8 cellular contexts compared by ENCODE assay signal in the genomic region with DNA sequence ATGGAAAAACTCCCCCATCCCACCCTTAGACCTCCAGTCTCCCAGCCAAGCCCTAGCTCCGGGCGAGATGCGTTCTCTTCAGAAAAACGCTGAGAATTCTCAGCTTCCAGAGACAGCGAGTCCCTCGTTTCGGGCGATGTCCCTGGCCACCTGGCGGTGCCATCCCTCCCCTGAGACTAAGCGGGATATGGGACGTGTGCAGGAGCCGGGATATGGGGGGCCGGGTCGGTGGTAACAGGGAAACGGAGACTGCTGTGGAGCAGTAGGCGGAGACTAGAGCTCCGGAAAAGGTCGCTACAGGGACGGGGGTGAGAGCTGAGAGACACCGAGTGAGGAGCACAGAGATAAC. TPM values are rescaled to one million over a fixed set of nuclear protein-coding genes. Genes with fewer than 3 reads are reported as not detected.
A peak's percentile ranks its signal among the peaks of the same experiment; 100 is the strongest.
DNase-seq lines count a peak whose midpoint lies in the region; ATAC-seq and TF ChIP-seq lines count a peak whose summit lies in the region.

No MANE protein-coding gene starts in this region.

- no peak for DNase-seq in GM23248
- DNase-seq in breast epithelium (ENCODE audit: low spot score in 2 of 2): peak in 1 of 2 donors; percentile 51
- DNase-seq in lower leg skin (ENCODE audit: low spot score in 2 of 2): no peak
- DNase-seq in upper lobe of left lung: peak in 1 of 2 donors; percentile 60
- DNase-seq in activated gamma-delta T cell (lab: John Stamatoyannopoulos, UW): no peak
- no peak for DNase-seq in NAMALWA (ENCODE audit: low spot score)

- H3K9me3 ChIP-seq in GM23248 (ENCODE audit: low read depth): no peaks in the 10 kb centered on the region
- H3K9me3 ChIP-seq in KOPT-K1 (ENCODE audit: insufficient read depth, low read length, poor library complexity, severe bottlenecking): no peaks in the 10 kb centered on the region
- H3K9me3 ChIP-seq in breast epithelium: no peaks in the 10 kb centered on the region
- no peaks in the 10 kb centered on the region for H3K9me3 ChIP-seq in upper lobe of left lung

- intact Hi-C loops in breast epithelium (cut with DNase I; ENCODE audit: low total_unique reads) (no loop called here), lower leg skin (cut with DNase I; ENCODE audit: low total_unique reads) (no loop called here)

- H3K9me2 ChIP-seq in GM23248 (ENCODE audit: insufficient read depth): no peaks in the 10 kb centered on the region

- peak in 2 of 3 donors; percentile 12 to 33 for TF ChIP-seq CTCF in breast epithelium (IDR thresholded peaks at IDR 0.05)
- no peak for TF ChIP-seq CTCF in lower leg skin (IDR thresholded peaks at IDR 0.05)
- peak in 2 of 6 experiments; percentile 23 to 34 for TF ChIP-seq CTCF in upper lobe of left lung (IDR thresholded peaks at IDR 0.05)

- H3K9ac ChIP-seq in GM23248: peak overlapping the region; percentile 74

- H3K4me3 ChIP-seq in GM23248: peak overlapping the region; percentile 94
- H3K4me3 ChIP-seq in breast epithelium: peak overlapping the region; percentile 51 to 79 (median 75)
- peak overlapping the region; percentile 50 for H3K4me3 ChIP-seq in lower leg skin (ENCODE audit: low read depth, poor library complexity, severe bottlenecking)
- peak overlapping the region; percentile 63 to 92 (median 78) for H3K4me3 ChIP-seq in upper lobe of left lung

- H3F3A ChIP-seq in GM23248 (ENCODE audit: insufficient read depth): 0 out of 2 replicates have a peak, but pooled peaks cover 6% of the 10 kb centered on the region

- ATAC-seq in GM18502 (IDR thresholded peaks at IDR 0.05; ENCODE audit: poor library complexity, unreplicated experiment) (peak; percentile 69), upper lobe of left lung (ENCODE audit: low FRiP score in 2 of 2) (peak; percentile 84 to 85)

- no peaks in the 10 kb centered on the region for H4K20me1 ChIP-seq in GM23248 (ENCODE audit: insufficient read depth)

- H3K36me3 ChIP-seq in GM23248 (ENCODE audit: low read depth) (no peaks in the 10 kb centered on the region), KOPT-K1 (ENCODE audit: insufficient read depth, low read length) (no peaks in the 10 kb centered on the region), breast epithelium (no peaks in the 10 kb centered on the region), upper lobe of left lung (no peaks in the 10 kb centered on the region)

- no peak overlapping the region for H3K27ac ChIP-seq in GM23248
- H3K27ac ChIP-seq in KOPT-K1 (ENCODE audit: low read depth, low read length, poor library complexity, severe bottlenecking): peak overlapping the region; percentile 25
- no peak overlapping the region for H3K27ac ChIP-seq in breast epithelium
- peak overlapping the region in 2 of 4 donors; percentile 46 to 68 for H3K27ac ChIP-seq in upper lobe of left lung

- H2AFZ ChIP-seq in GM23248: peak overlapping the region; percentile 95

- H3K79me2 ChIP-seq in GM23248 (ENCODE audit: insufficient read depth): no peaks in the 10 kb centered on the region

- in situ Hi-C loops in GM23248 (cut with MboI): no loop called here

- TF ChIP-seq POLR2A in breast epithelium (IDR thresholded peaks at IDR 0.05) (no peak), lower leg skin (IDR thresholded peaks at IDR 0.05) (no peak), upper lobe of left lung (IDR thresholded peaks at IDR 0.05) (no peak)

- 2% methylated on average over 19 to 20 of the region's 20 CpGs for WGBS in GM23248 (ENCODE audit: low coverage in 1 of 2, low lambda C conversion rate in 2 of 2, missing lambda C conversion rate in 2 of 2), 2 experiments
- 1% methylated on average over 20 of the region's 20 CpGs for WGBS in lower leg skin, 2 donors
- WGBS in upper lobe of left lung, 2 donors: 0 to 1% methylated on average over 17 to 20 of the region's 20 CpGs

- H3K4me2 ChIP-seq in GM23248 (ENCODE audit: unreplicated experiment): peak overlapping the region; percentile 94

- no peaks in the 10 kb centered on the region; the same call in 1 of the 2 replicates for H3K27me3 ChIP-seq in GM23248 (replicated peaks; ENCODE audit: insufficient read depth)
- H3K27me3 ChIP-seq in breast epithelium: no peaks in the 10 kb centered on the region
- H3K27me3 ChIP-seq in upper lobe of left lung: peaks cover 0 to 6% (median 2%) of the 10 kb centered on the region in 4 donors

- TF ChIP-seq EP300 in upper lobe of left lung (IDR thresholded peaks at IDR 0.05): no peak

- H3K4me1 ChIP-seq in GM23248 (ENCODE audit: insufficient read depth) (peaks cover 6% of the 10 kb centered on the region), breast epithelium (peaks cover 0 to 3% of the 10 kb centered on the region in 2 donors), upper lobe of left lung (peaks cover 8 to 16% (median 12%) of the 10 kb centered on the region in 4 donors)

RNA-seq across cellular contexts. Expression of gene STRIP2, which starts 0.4 kb away (rescaled TPM):
- 2.2 and 2.5 TPM in 2 replicates for total RNA-seq in GM23248 (2014; rRNA removed; shearing (Covaris generic))
- polyA plus RNA-seq in GM23248 (2016; fragmentation: Nextera tagmentation; extraction: Ambion mirVana): 1.5 and 1.9 TPM in 2 replicates
- total RNA-seq in breast epithelium: 1 to 10 TPM in 2 of 3 donors, under 1 TPM in 1; under 0.01 to 1.9 (median 1.8) TPM
- 1 to 10 TPM in 2 of 4 donors, under 1 TPM in 2; 0.30 to 1.4 (median 0.79) TPM for total RNA-seq in lower leg skin
- total RNA-seq in upper lobe of left lung: 1 to 10 TPM; 1.0 to 5.2 (median 1.7) TPM

Comparison
In these comparisons a context has a peak if more than half of its experiments do, and no peak if none do; other contexts are left out.
1. CTCF ChIP-seq: peak in breast epithelium (2 of 3); none in lower leg skin (0 of 3).
2. Peak in every context shown above with its lines, with median percentiles within 50 percentile points of each other: H3K4me3 ChIP-seq.